ENCODE assay signal across 8 cellular contexts in the genomic region with DNA sequence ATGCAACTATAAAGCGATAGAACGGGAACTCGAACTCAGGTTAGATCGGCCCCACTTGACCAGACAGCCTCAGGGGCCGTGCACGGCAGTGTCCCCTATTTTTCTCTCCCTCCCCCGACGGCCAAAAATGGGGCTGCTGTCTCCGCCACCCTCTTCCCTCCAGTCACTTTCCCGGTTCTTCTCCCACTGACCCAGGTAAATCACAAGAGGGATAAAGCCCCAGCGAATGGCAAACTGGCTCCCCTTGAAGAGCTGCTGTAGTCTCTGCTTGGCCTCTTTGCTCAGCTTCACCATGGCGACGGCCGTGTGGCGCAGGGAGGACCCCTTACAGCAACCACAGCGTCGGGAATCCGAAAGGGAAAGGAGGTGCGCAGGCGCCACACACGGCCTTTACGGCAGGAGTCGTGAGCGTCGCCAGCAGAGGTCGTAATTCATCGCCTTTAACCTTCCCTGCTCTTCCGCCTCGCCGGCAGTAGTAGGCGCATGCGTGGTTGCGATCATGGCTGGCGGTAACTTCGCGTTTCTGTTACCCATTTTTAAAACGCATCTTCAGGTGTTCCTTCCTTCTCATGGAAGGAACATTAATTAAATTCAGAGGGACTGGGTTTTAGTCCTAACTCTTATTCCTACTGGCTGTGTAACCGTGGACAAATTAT. TPM values are rescaled to one million over a fixed set of nuclear protein-coding genes. Genes with fewer than 3 reads are reported as not detected.
A peak's percentile ranks its signal among the peaks of the same experiment; 100 is the strongest.
DNase-seq lines count a peak whose midpoint lies in the region; ATAC-seq, FAIRE-seq and TF ChIP-seq lines count a peak whose summit lies in the region.

A gene (minus strand): TSS at position 364 of the 656 bp plus-strand sequence. CDS start 70 bp downstream, at position 294.

- ATAC-seq in GM18520 (IDR thresholded peaks at IDR 0.05; ENCODE audit: unreplicated experiment) (peak; percentile 80), HG03064 (IDR thresholded peaks at IDR 0.05; ENCODE audit: low read depth, unreplicated experiment) (peak; percentile 62), body of pancreas (peak; percentile 99), sciatic nerve (peak; percentile 97)

- peak within 1 kb of the TSS; percentile 36 to 93 for H3K4me3 ChIP-seq in body of pancreas

- intact Hi-C loops in body of pancreas (cut with DNase I) (no loop called here), sciatic nerve (cut with DNase I) (no loop called here)

- H3K27me3 ChIP-seq in body of pancreas: no peaks in the 10 kb centered on the region

- peak; percentile 63 for FAIRE-seq in TTC549 (lab: Jason Lieb, UNC)

- 0% methylated on average over 30 to 38 of the region's 38 CpGs for WGBS in body of pancreas, 2 donors

- peak; percentile 20 to 77 (median 41) for TF ChIP-seq CTCF in body of pancreas (IDR thresholded peaks at IDR 0.05)

- H3K36me3 ChIP-seq in body of pancreas (replicated peaks in 1 of 2; ENCODE audit: insufficient read depth in 1 of 2, low read depth in 2 of 2): no peaks in the 10 kb centered on the region

- H3K9me3 ChIP-seq in body of pancreas: no peaks in the 10 kb centered on the region

- DNase-seq in A172 (ENCODE audit: low spot score): peak; percentile 99
- DNase-seq in NCI-H2107 treated with DMSO at 0.1 percent for 48 hours (lab: John Stamatoyannopoulos, UW; ENCODE audit: unreplicated experiment): peak; percentile 98
- DNase-seq in body of pancreas: peak; percentile 92 to 94 (median 93)
- DNase-seq in iPS DF 19.7 (ENCODE audit: low read depth, low spot score): peak; percentile 96
- peak; percentile 93 for DNase-seq in sciatic nerve (ENCODE audit: low spot score)

- peak within 1 kb of the TSS; percentile 56 to 85 (median 74) for H3K27ac ChIP-seq in body of pancreas

- peaks cover 35% of the 10 kb centered on the region for H3K4me1 ChIP-seq in body of pancreas

- peak in 2 of 3 donors; percentile 83 to 84 for TF ChIP-seq POLR2A in body of pancreas (IDR thresholded peaks at IDR 0.05)

RNA-seq across cellular contexts. Expression of the gene that starts here (rescaled TPM):
- total RNA-seq in A172 (2014; rRNA removed; shearing (Covaris generic)): 210 and 391 TPM in 2 replicates
- total RNA-seq in body of pancreas (100 to 1,000 TPM in 1 of 2 donors, 10 to 100 TPM in 1; 77.8 to 103 TPM), sciatic nerve (322 TPM)

Comparison
In these comparisons a context has a peak if more than half of its experiments do, and no peak if none do; other contexts are left out.
1. Peak in every context shown above with its lines: DNase-seq, ATAC-seq, H3K4me3 ChIP-seq and H3K27ac ChIP-seq.